ENCODE assay signal across 22 cellular contexts in the genomic region with DNA sequence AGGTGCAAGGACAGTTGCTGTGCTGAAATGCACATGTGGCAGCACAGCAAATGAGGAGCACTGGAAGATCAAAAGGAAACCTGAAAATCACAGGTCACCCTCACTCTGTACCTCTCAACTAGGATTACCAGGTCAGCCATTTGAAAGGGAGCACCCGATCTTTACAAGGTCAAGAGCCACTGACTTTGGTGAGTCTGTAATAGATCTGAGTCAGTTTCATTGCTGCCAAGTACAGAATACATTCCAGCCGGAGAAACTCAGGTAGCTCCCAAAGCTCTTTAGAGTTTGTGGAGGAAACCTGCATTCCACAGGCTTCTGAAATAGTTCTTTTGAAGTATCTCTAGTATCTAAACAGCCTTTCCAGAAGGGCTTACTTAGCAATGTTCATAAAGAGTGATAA.
"Had no signal": no experiment of that assay in that cellular context is flagged by ENCODE, and none has a peak within 500 bp of the region (broad histone marks: within the 10 kb centered on the region; RNA-seq: fewer than 3 reads in every experiment).

No MANE protein-coding gene starts in this region.

- ATAC-seq: activated CD4-positive, alpha-beta T cell treated with anti-CD3 and anti-CD28 coated beads for 36 hours; activated CD8-positive, alpha-beta T cell treated with anti-CD3 and anti-CD28 coated beads, Interleukin-2, amount 10 ng/mL, durations not matched to agents 7 days and 5 days; body of pancreas; PC-3 had no signal

- FAIRE-seq: bronchial epithelial cell, TTC549 had no signal

- H3K27me3 ChIP-seq: adrenal gland, body of pancreas had no signal

- H3K4me2 ChIP-seq: KMS-11 had no signal

- H3K36me3 Mint-ChIP-seq: activated naive CD8-positive, alpha-beta T cell treated with anti-CD3 and anti-CD28 coated beads, Interleukin-2, amount 10 ng/mL, durations not matched to agents 7 days and 5 days had no signal

- H3K4me1 Mint-ChIP-seq: activated CD4-positive, alpha-beta T cell treated with anti-CD3 and anti-CD28 coated beads for 36 hours; activated naive CD8-positive, alpha-beta T cell treated with anti-CD3 and anti-CD28 coated beads, Interleukin-2, amount 10 ng/mL, durations not matched to agents 7 days and 5 days had no signal

- H3K4me1 ChIP-seq: adrenal gland, body of pancreas had no signal

- H3K36me3 ChIP-seq: adrenal gland had no signal

- H3K9me3 ChIP-seq: adrenal gland, body of pancreas had no signal

- H3K27ac ChIP-seq: adrenal gland, body of pancreas, KMS-11, VCaP had no signal

- DNase-seq: activated CD4-positive, alpha-beta T cell treated with anti-CD3 and anti-CD28 coated beads for 36 hours; activated CD4-positive, alpha-beta T cell treated with anti-CD3 and anti-CD28 coated beads, Interleukin-2, amount 50 U/mL, for 4 hours; activated CD8-positive, alpha-beta memory T cell treated with anti-CD3 and anti-CD28 coated beads, Interleukin-2, amount 50 U/mL, for 48 hours; activated CD8-positive, alpha-beta T cell treated with anti-CD3 and anti-CD28 coated beads, Interleukin-2, amount 10 ng/mL, durations not matched to agents 7 days and 5 days; activated naive CD4-positive, alpha-beta T cell treated with anti-CD3 and anti-CD28 coated beads, Interleukin-2, amount 50 U/mL, for 16 hours; activated naive CD8-positive, alpha-beta T cell treated with anti-CD3 and anti-CD28 coated beads, Interleukin-2, amount 10 ng/mL, durations not matched to agents 7 days and 5 days; activated T-cell treated with anti-CD3 and anti-CD28 coated beads, Interleukin-2, amount 50 U/mL, for 1 hour; adrenal gland; aorta; body of pancreas; NCI-H1105; NCI-H1436; NCI-H1694 treated with DMSO at 0.1 percent for 48 hours; NCI-H2029 treated with DMSO at 0.1 percent for 48 hours; PC-3; SHP77 treated with DMSO at 0.1 percent for 48 hours; T-helper 2 cell; T1000 had no signal

- H3K9me3 Mint-ChIP-seq: activated naive CD8-positive, alpha-beta T cell treated with anti-CD3 and anti-CD28 coated beads, Interleukin-2, amount 10 ng/mL, durations not matched to agents 7 days and 5 days had no signal

- H3K9ac ChIP-seq: KMS-11 had no signal

- H3K4me3 ChIP-seq: adrenal gland, body of pancreas had no signal

- H3K4me3 Mint-ChIP-seq: activated CD4-positive, alpha-beta T cell treated with anti-CD3 and anti-CD28 coated beads for 36 hours; activated CD8-positive, alpha-beta T cell treated with anti-CD3 and anti-CD28 coated beads, Interleukin-2, amount 10 ng/mL, durations not matched to agents 7 days and 5 days; activated naive CD8-positive, alpha-beta T cell treated with anti-CD3 and anti-CD28 coated beads, Interleukin-2, amount 10 ng/mL, durations not matched to agents 7 days and 5 days had no signal

- H3K27ac Mint-ChIP-seq: activated CD4-positive, alpha-beta T cell treated with anti-CD3 and anti-CD28 coated beads for 36 hours; activated CD8-positive, alpha-beta T cell treated with anti-CD3 and anti-CD28 coated beads, Interleukin-2, amount 10 ng/mL, durations not matched to agents 7 days and 5 days; activated naive CD8-positive, alpha-beta T cell treated with anti-CD3 and anti-CD28 coated beads, Interleukin-2, amount 10 ng/mL, durations not matched to agents 7 days and 5 days had no signal
